1 cellular context compared by ENCODE assay signal in the genomic region with DNA sequence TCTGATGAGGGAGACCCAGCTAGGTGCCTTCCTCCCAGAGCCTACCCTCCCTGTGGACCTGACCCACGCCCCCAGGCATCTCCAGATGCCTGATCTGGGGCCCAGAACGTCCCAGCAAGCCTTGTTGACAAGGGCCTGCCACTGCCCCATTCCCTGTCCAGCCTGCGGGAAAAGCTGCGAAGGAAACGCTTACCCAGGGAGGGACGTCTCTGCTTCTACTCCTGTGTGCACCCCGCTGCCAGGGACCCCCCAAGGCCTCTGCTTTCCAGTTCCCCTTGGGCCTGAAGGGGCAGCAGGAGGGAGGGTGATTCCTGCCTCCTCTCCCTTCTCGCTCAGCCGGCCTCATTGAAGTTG.
TF ChIP-seq lines count a peak whose summit lies in the region.

No MANE protein-coding gene starts in this region.

TF ChIP-seq in neural cell, 6 proteins besides CTCF, POLR2A, EP300 and RAD21 (continued from another document):
- no peak for TF ChIP-seq EZH2 (IDR thresholded peaks at IDR 0.05; ENCODE audit: borderline replicate concordance, insufficient read depth, low read length, poor library complexity, severe bottlenecking)
